13 cellular contexts compared by ENCODE assay signal in genomic region chr11:4704054-4704789, GRCh38. TPM values are rescaled to one million over a fixed set of nuclear protein-coding genes. Genes with fewer than 3 reads are reported as not detected.
DNase-seq lines count a peak whose midpoint lies in the region; ATAC-seq and TF ChIP-seq lines count a peak whose summit lies in the region.
"Had no signal": no experiment of that assay in that cellular context is flagged by ENCODE, and none has a peak within 500 bp of the region (broad histone marks: within the 10 kb centered on the region; RNA-seq: fewer than 3 reads in every experiment).

TSS of gene MMP26 (plus strand) at chr11:4704784.

- H3K9me3 Mint-ChIP-seq in WTC11, result 0 out of 2 replicates have a peak, but pooled peaks cover 3% of the 10 kb centered on the region
- no peaks in the 10 kb centered on the region for H3K9me3 Mint-ChIP-seq in CD14-positive monocyte
- H3K9me3 Mint-ChIP-seq: stimulated activated effector memory CD8-positive, alpha-beta T cell treated with anti-CD3 and anti-CD28 coated beads, Interleukin-12 subunit alpha, Interleukin-12 subunit beta, amount 100 ng/mL, for 72 hours; T-helper 2 cell treated with Interferon-gamma antibody and Interleukin-4, amounts not matched to agents 5 μg/mL and 100 μg/mL, for 36 hours had no signal

- TF ChIP-seq CTCF in WTC11 (IDR thresholded peaks at IDR 0.05), result no peak
- no peak for TF ChIP-seq CTCF in tibial artery (IDR thresholded peaks at IDR 0.05)
- no peak for TF ChIP-seq CTCF in foreskin keratinocyte (conservative IDR thresholded peaks at IDR 0.05)
- TF ChIP-seq CTCF in CD14-positive monocyte (IDR thresholded peaks at IDR 0.05), result no peak

- DNase-seq in NCI-H2171 treated with DMSO at 0.1 percent for 48 hours (lab: John Stamatoyannopoulos, UW) (peak; percentile 2), NCI-H2171 (lab: John Stamatoyannopoulos, UW) (no peak), NAMALWA (ENCODE audit: low spot score) (peak; percentile 63), WTC11 (ENCODE audit: low spot score) (peak; percentile 14), tibial artery (no peak), AG08395 (ENCODE audit: low spot score) (no peak), foreskin keratinocyte (no peak), CD14-positive monocyte (ENCODE audit: low spot score) (no peak)

- H3K36me3 Mint-ChIP-seq in WTC11, result no peaks in the 10 kb centered on the region
- no peaks in the 10 kb centered on the region for H3K36me3 Mint-ChIP-seq in CD14-positive monocyte
- H3K36me3 Mint-ChIP-seq: activated naive CD8-positive, alpha-beta T cell; IgD-negative memory B cell; stimulated activated effector memory CD8-positive, alpha-beta T cell treated with anti-CD3 and anti-CD28 coated beads, Interleukin-12 subunit alpha, Interleukin-12 subunit beta, amount 100 ng/mL, for 72 hours had no signal

- intact Hi-C loops in tibial artery (cut with DNase I; ENCODE audit: low total_unique reads) (no loop called here), CD14-positive monocyte (cut with micrococcal nuclease) (no loop called here)

- peaks cover 29% of the 10 kb centered on the region for H3K4me1 Mint-ChIP-seq in WTC11
- H3K4me1 Mint-ChIP-seq in CD14-positive monocyte, result no peaks in the 10 kb centered on the region
- H3K4me1 Mint-ChIP-seq: IgD-negative memory B cell; stimulated activated effector memory CD8-positive, alpha-beta T cell treated with anti-CD3 and anti-CD28 coated beads, Interleukin-12 subunit alpha, Interleukin-12 subunit beta, amount 100 ng/mL, for 72 hours had no signal

- H3K4me3 Mint-ChIP-seq in WTC11 (peak within 1 kb of the TSS; percentile 57), CD14-positive monocyte (no peak within 1 kb of the TSS)
- H3K4me3 Mint-ChIP-seq: activated naive CD8-positive, alpha-beta T cell; IgD-negative memory B cell; stimulated activated effector memory CD8-positive, alpha-beta T cell treated with anti-CD3 and anti-CD28 coated beads, Interleukin-12 subunit alpha, Interleukin-12 subunit beta, amount 100 ng/mL, for 72 hours; T-helper 2 cell treated with Interferon-gamma antibody and Interleukin-4, amounts not matched to agents 5 μg/mL and 100 μg/mL, for 36 hours had no signal

- H3K27me3 ChIP-seq in tibial artery (no peaks in the 10 kb centered on the region), foreskin keratinocyte (no peaks in the 10 kb centered on the region)

- H3K27ac ChIP-seq in tibial artery, result peak within 1 kb of the TSS; percentile 23 to 46
- H3K27ac ChIP-seq in foreskin keratinocyte, result no peak within 1 kb of the TSS
- H3K27ac ChIP-seq: parathyroid adenoma had no signal

- H3K4me3 ChIP-seq in tibial artery, result peak within 1 kb of the TSS in 1 of 2 donors; percentile 1

- POLR2A ChIA-PET in WTC11 (lab: Charles Lee), result no interaction called here

- H3K27me3 Mint-ChIP-seq in WTC11 (ENCODE audit: low read depth), result no peaks in the 10 kb centered on the region
- peaks cover 0 to 4% (median 0%) of the 10 kb centered on the region in 3 donors for H3K27me3 Mint-ChIP-seq in CD14-positive monocyte (ENCODE audit: low read depth in 3 of 3)

- H3K9me3 ChIP-seq in tibial artery, result no peaks in the 10 kb centered on the region

- ATAC-seq in WTC11, result peak; percentile 88
- no peak for ATAC-seq in foreskin keratinocyte
- ATAC-seq: stimulated activated effector memory CD8-positive, alpha-beta T cell treated with anti-CD3 and anti-CD28 coated beads, Interleukin-12 subunit alpha, Interleukin-12 subunit beta, amount 100 ng/mL, for 72 hours had no signal

- H3K27ac Mint-ChIP-seq in WTC11, result peak within 1 kb of the TSS; percentile 95
- no peak within 1 kb of the TSS for H3K27ac Mint-ChIP-seq in CD14-positive monocyte
- H3K27ac Mint-ChIP-seq: activated naive CD8-positive, alpha-beta T cell; IgD-negative memory B cell; stimulated activated effector memory CD8-positive, alpha-beta T cell treated with anti-CD3 and anti-CD28 coated beads, Interleukin-12 subunit alpha, Interleukin-12 subunit beta, amount 100 ng/mL, for 72 hours; T-helper 2 cell treated with Interferon-gamma antibody and Interleukin-4, amounts not matched to agents 5 μg/mL and 100 μg/mL, for 36 hours had no signal

- CTCF ChIA-PET in WTC11 (lab: Charles Lee), result interaction anchor here (1.7 to 3.2 kb wide), 2 partner anchors 18 to 67 kb away, joined by 8 to 16 read pairs; partner anchors contain the start of gene OR51D1

- no peaks in the 10 kb centered on the region for H3K36me3 ChIP-seq in tibial artery

- H3K4me1 ChIP-seq in tibial artery (peaks cover 0 to 19% (median 7%) of the 10 kb centered on the region in 4 donors), foreskin keratinocyte (no peaks in the 10 kb centered on the region)
- H3K4me1 ChIP-seq: parathyroid adenoma had no signal

TF ChIP-seq in WTC11, 78 proteins besides CTCF, POLR2A, EP300 and RAD21:
- TF ChIP-seq, protein P1, sequence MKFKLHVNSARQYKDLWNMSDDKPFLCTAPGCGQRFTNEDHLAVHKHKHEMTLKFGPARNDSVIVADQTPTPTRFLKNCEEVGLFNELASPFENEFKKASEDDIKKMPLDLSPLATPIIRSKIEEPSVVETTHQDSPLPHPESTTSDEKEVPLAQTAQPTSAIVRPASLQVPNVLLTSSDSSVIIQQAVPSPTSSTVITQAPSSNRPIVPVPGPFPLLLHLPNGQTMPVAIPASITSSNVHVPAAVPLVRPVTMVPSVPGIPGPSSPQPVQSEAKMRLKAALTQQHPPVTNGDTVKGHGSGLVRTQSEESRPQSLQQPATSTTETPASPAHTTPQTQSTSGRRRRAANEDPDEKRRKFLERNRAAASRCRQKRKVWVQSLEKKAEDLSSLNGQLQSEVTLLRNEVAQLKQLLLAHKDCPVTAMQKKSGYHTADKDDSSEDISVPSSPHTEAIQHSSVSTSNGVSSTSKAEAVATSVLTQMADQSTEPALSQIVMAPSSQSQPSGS (CRISPR knock-in tag; IDR thresholded peaks at IDR 0.05; ENCODE audit: borderline replicate concordance, low read depth), result no peak
- TF ChIP-seq ERG (CRISPR knock-in tag; IDR thresholded peaks at IDR 0.05), result no peak
- TF ChIP-seq, protein P2, sequence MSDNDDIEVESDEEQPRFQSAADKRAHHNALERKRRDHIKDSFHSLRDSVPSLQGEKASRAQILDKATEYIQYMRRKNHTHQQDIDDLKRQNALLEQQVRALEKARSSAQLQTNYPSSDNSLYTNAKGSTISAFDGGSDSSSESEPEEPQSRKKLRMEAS (CRISPR knock-in tag; IDR thresholded peaks at IDR 0.05), result 0 out of 2 replicates have a peak, but pooled peaks have one; percentile 19
- TF ChIP-seq, protein P3, sequence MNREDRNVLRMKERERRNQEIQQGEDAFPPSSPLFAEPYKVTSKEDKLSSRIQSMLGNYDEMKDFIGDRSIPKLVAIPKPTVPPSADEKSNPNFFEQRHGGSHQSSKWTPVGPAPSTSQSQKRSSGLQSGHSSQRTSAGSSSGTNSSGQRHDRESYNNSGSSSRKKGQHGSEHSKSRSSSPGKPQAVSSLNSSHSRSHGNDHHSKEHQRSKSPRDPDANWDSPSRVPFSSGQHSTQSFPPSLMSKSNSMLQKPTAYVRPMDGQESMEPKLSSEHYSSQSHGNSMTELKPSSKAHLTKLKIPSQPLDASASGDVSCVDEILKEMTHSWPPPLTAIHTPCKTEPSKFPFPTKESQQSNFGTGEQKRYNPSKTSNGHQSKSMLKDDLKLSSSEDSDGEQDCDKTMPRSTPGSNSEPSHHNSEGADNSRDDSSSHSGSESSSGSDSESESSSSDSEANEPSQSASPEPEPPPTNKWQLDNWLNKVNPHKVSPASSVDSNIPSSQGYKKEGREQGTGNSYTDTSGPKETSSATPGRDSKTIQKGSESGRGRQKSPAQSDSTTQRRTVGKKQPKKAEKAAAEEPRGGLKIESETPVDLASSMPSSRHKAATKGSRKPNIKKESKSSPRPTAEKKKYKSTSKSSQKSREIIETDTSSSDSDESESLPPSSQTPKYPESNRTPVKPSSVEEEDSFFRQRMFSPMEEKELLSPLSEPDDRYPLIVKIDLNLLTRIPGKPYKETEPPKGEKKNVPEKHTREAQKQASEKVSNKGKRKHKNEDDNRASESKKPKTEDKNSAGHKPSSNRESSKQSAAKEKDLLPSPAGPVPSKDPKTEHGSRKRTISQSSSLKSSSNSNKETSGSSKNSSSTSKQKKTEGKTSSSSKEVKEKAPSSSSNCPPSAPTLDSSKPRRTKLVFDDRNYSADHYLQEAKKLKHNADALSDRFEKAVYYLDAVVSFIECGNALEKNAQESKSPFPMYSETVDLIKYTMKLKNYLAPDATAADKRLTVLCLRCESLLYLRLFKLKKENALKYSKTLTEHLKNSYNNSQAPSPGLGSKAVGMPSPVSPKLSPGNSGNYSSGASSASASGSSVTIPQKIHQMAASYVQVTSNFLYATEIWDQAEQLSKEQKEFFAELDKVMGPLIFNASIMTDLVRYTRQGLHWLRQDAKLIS (CRISPR knock-in tag; IDR thresholded peaks at IDR 0.05; ENCODE audit: borderline replicate concordance), result no peak

RNA-seq across cellular contexts. Expression of gene MMP26, which starts in this region (rescaled TPM):
- total RNA-seq in WTC11 (2021) (not detected in 3 replicates), foreskin keratinocyte (not detected in 2 replicates)
- polyA plus RNA-seq in foreskin keratinocyte (not detected in 2 replicates), CD14-positive monocyte (not detected)
- polyA plus RNA-seq: IgD-negative memory B cell had no signal

Comparison
In these comparisons a context has a peak if more than half of its experiments do, and no peak if none do; other contexts are left out.
1. DNase-seq: peak in NCI-H2171 treated with DMSO at 0.1 percent for 48 hours (single experiment) and NAMALWA (single experiment); none in NCI-H2171 (single experiment), tibial artery (0 of 2), AG08395 (single experiment), foreskin keratinocyte (0 of 2) and CD14-positive monocyte (single experiment).
2. Peak in DNase-seq and ATAC-seq in WTC11; RNA of the gene not detected or under 1 TPM.